Comparison of ENCODE assay signal across 1 cellular context in genomic region chr12:2273288-2273687, GRCh38.
TF ChIP-seq lines count a peak whose summit lies in the region.

No MANE protein-coding gene starts in this region.

TF ChIP-seq in H1, 55 proteins besides CTCF, POLR2A, EP300 and RAD21 (continued from another document):
- TF ChIP-seq KDM1A (IDR thresholded peaks at IDR 0.05; ENCODE audit: borderline replicate concordance, low read length): no peak
- TF ChIP-seq SP4 (IDR thresholded peaks at IDR 0.05; ENCODE audit: low read length): no peak
- TF ChIP-seq POU5F1 (IDR thresholded peaks at IDR 0.05; ENCODE audit: low read depth, low read length): no peak
- no peak for TF ChIP-seq SP1 (IDR thresholded peaks at IDR 0.05; ENCODE audit: low read depth, low read length)
- TF ChIP-seq RFX5 (IDR thresholded peaks at IDR 0.05; ENCODE audit: borderline replicate concordance, low read depth, low read length): no peak
- no peak for TF ChIP-seq SIN3A (conservative IDR thresholded peaks at IDR 0.05 in 1 of 2, IDR thresholded peaks at IDR 0.05 in 1 of 2; ENCODE audit: low read depth in 1 of 2, low read length in 2 of 2)
- TF ChIP-seq NRF1 (IDR thresholded peaks at IDR 0.05; ENCODE audit: low read depth, low read length): no peak
TF ChIP-seq in H1: peak in this region for 0.
